1 cellular context compared by ENCODE assay signal in the genomic region with DNA sequence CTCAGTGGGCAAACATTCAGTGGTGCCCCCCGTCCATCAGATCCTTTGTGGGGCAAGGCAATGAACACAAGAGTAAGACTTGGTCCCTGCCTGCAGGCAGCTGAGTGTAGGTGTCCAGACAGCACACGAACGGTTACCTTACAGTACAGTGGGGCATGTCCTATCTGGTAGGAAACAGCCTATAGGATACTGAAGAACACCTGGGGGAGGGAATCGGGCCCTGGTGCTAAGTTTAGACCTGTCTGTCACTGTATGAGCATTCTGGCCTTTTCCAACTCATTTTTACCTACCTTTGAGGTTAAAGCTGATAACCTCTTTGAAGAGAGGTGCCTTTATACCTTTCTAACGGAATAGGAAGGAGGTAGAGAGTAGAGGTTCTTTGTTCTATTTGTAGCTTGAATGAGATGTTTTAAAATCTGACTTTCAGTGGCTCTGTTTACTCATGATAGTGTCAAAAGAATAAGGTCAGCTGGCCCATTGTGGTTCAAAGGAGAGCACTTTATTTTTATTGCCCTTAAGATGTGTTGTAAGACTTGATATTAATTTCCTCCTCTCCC.
TF ChIP-seq lines count a peak whose summit lies in the region.

No MANE protein-coding gene starts in this region.

TF ChIP-seq in GM23338, 12 proteins besides CTCF, POLR2A, EP300 and RAD21 (continued from another document):
- TF ChIP-seq NANOG (IDR thresholded peaks at IDR 0.05; ENCODE audit: borderline replicate concordance) = no peak
- TF ChIP-seq ZNF114 (CRISPR knock-in tag; IDR thresholded peaks at IDR 0.05) = no peak
- TF ChIP-seq CREB1 (CRISPR knock-in tag; IDR thresholded peaks at IDR 0.05; ENCODE audit: low read depth) = no peak
